In genomic region chr1:11595287-11595686, GRCh38 we compare ENCODE assay signal across 1 cellular context.
TF ChIP-seq lines count a peak whose summit lies in the region.

No MANE protein-coding gene starts in this region.

TF ChIP-seq in H1, 55 proteins besides CTCF, POLR2A, EP300 and RAD21:
- no peak for TF ChIP-seq RFX5 (IDR thresholded peaks at IDR 0.05; ENCODE audit: borderline replicate concordance, low read depth, low read length)
- TF ChIP-seq CHD2 (IDR thresholded peaks at IDR 0.05; ENCODE audit: low read length): no peak
- TF ChIP-seq BACH1 (IDR thresholded peaks at IDR 0.05; ENCODE audit: low read length): no peak
